14 cellular contexts compared by ENCODE assay signal in genomic region chr11:102241026-102241425, GRCh38.
A peak's percentile ranks its signal among the peaks of the same experiment; 100 is the strongest.
DNase-seq lines count a peak whose midpoint lies in the region; ATAC-seq, FAIRE-seq and TF ChIP-seq lines count a peak whose summit lies in the region.
"Had no signal": no experiment of that assay in that cellular context is flagged by ENCODE, and none has a peak within 500 bp of the region (broad histone marks: within the 10 kb centered on the region; RNA-seq: fewer than 3 reads in every experiment).

No MANE protein-coding gene starts in this region.

- H2AFZ ChIP-seq in K562 (ENCODE audit: low read depth, low read length): no peak overlapping the region
- no peak overlapping the region for H2AFZ ChIP-seq in osteoblast (ENCODE audit: low read length)

- no peak overlapping the region for H3K4me3 ChIP-seq in K562
- H3K4me3 ChIP-seq in osteoblast (ENCODE audit: insufficient read depth, low read length): no peak overlapping the region
- H3K4me3 ChIP-seq in prostate gland: no peak overlapping the region
- H3K4me3 ChIP-seq: lung had no signal

- H4K20me1 ChIP-seq in K562 (replicated peaks; ENCODE audit: control insufficient read depth, insufficient read depth, low read length): no peaks in the 10 kb centered on the region
- no peaks in the 10 kb centered on the region for H4K20me1 ChIP-seq in osteoblast (ENCODE audit: insufficient read depth, low read length)

- H3K4me2 ChIP-seq in K562 (ENCODE audit: insufficient read depth, low read length) (no peak overlapping the region), osteoblast (ENCODE audit: insufficient read depth, low read length) (no peak overlapping the region)

- no TSS peak for BruUV-seq in K562 (replicated peaks; lab: Mats Ljungman, UMichigan)

- H3K4me1 ChIP-seq in K562 (replicated peaks in 1 of 2; ENCODE audit: control insufficient read depth in 2 of 2, insufficient read depth in 2 of 2, low read length in 2 of 2) (no peaks in the 10 kb centered on the region), osteoblast (ENCODE audit: insufficient read depth, low read length) (peaks cover 35% of the 10 kb centered on the region), prostate gland (replicated peaks) (no peaks in the 10 kb centered on the region)

- H3K27ac ChIP-seq in K562 (ENCODE audit: extremely low read depth, low read depth, low read length) (no peak overlapping the region), osteoblast (ENCODE audit: low read depth, low read length) (peak overlapping the region; percentile 72), prostate gland (no peak overlapping the region)
- H3K27ac ChIP-seq: neutrophil had no signal

- no peaks in the 10 kb centered on the region for H3K9me1 ChIP-seq in K562 (ENCODE audit: control insufficient read depth, insufficient read depth, low read length)

- intact Hi-C loops in K562 (cut with micrococcal nuclease) (no loop called here), prostate gland (cut with DNase I) (no loop called here)

- H3K36me3 ChIP-seq in K562 (ENCODE audit: control insufficient read depth, insufficient read depth, low read length) (no peaks in the 10 kb centered on the region), osteoblast (ENCODE audit: insufficient read depth, low read length) (no peaks in the 10 kb centered on the region), prostate gland (no peaks in the 10 kb centered on the region)
- H3K36me3 ChIP-seq: neutrophil had no signal

- TF ChIP-seq POLR2A in K562 (conservative IDR thresholded peaks at IDR 0.05) (no peak), prostate gland (IDR thresholded peaks at IDR 0.05) (no peak)

- in situ Hi-C loops in K562 (cut with MboI): no loop called here

- FAIRE-seq in HTR-8/SVneo (lab: Jason Lieb, UNC) (peak; percentile 91), K562 (lab: Jason Lieb, UNC) (no peak)
- FAIRE-seq: small intestine had no signal

- H3K9ac ChIP-seq in K562 (ENCODE audit: insufficient read depth in 1 of 2, low read depth in 2 of 2, low read length in 2 of 2): no peak overlapping the region

- CTCF ChIA-PET in K562 (lab: Yijun Ruan, JAX; ENCODE audit: low intra/inter-chr PET ratio): no interaction called here

- H3K27me3 ChIP-seq in K562 (ENCODE audit: control insufficient read depth in 2 of 2, insufficient read depth in 2 of 2, low read length in 2 of 2) (peaks cover 4 to 15% of the 10 kb centered on the region in 2 experiments; a peak in 2 of 5 replicates), osteoblast (ENCODE audit: insufficient read depth, low read length) (no peaks in the 10 kb centered on the region), prostate gland (replicated peaks; ENCODE audit: insufficient read depth) (no peaks in the 10 kb centered on the region)

- no peak for TF ChIP-seq EP300 in K562 (IDR thresholded peaks at IDR 0.05; ENCODE audit: low read length)

- POLR2A ChIA-PET in K562 (lab: Yijun Ruan, JAX): no interaction called here

- H3K9me3 ChIP-seq in K562 (replicated peaks; ENCODE audit: control insufficient read depth, insufficient read depth, low read depth, low read length) (no peaks in the 10 kb centered on the region), osteoblast (ENCODE audit: low read depth, low read length) (no peaks in the 10 kb centered on the region), prostate gland (no peaks in the 10 kb centered on the region)
- H3K9me3 ChIP-seq: neutrophil had no signal

- ATAC-seq in K562: no peak

- TF ChIP-seq CTCF in K562 (IDR thresholded peaks at IDR 0.05 in 2 of 3, conservative IDR thresholded peaks at IDR 0.05 in 1 of 3; ENCODE audit: insufficient read depth in 2 of 3, low read depth in 1 of 3, low read length in 3 of 3): no peak
- TF ChIP-seq CTCF in osteoblast (IDR thresholded peaks at IDR 0.05; ENCODE audit: extremely low read depth, low read depth, low read length): no peak
- TF ChIP-seq CTCF in prostate gland (IDR thresholded peaks at IDR 0.05): no peak

- H3K79me2 ChIP-seq in K562 (ENCODE audit: control insufficient read depth, insufficient read depth, low read length) (no peaks in the 10 kb centered on the region), osteoblast (ENCODE audit: insufficient read depth, low read length) (no peaks in the 10 kb centered on the region)

- DNase-seq in GM03348 (ENCODE audit: low spot score) (peak; percentile 9), HTR-8/SVneo (ENCODE audit: insufficient read length, low spot score) (no peak), K562 (ENCODE audit: extremely low read depth in 1 of 4, low spot score in 3 of 4) (no peak), osteoblast (ENCODE audit: insufficient read length, low spot score, missing footprints) (no peak), prostate gland (ENCODE audit: low spot score) (no peak), middle frontal gyrus (ENCODE audit: extremely low spot score, low spot score) (no peak), HuH-7 (ENCODE audit: low spot score) (no peak)
- DNase-seq: activated CD8-positive, alpha-beta memory T cell treated with anti-CD3 and anti-CD28 coated beads for 24 hours; activated naive CD4-positive, alpha-beta T cell treated with anti-CD3 and anti-CD28 coated beads for 36 hours; CD4-positive, CD25-positive, alpha-beta regulatory T cell; NCI-H187; small intestine had no signal

- 0% methylated on average over 1 of the region's 1 CpG for WGBS in K562 (ENCODE audit: insufficient coverage, low coverage, missing lambda C conversion rate)
- WGBS in prostate gland: 82% methylated on average over 1 of the region's 1 CpG

- no peak for TF ChIP-seq RAD21 in K562 (CRISPR knock-in tag; conservative IDR thresholded peaks at IDR 0.05 in 1 of 2, IDR thresholded peaks at IDR 0.05 in 1 of 2)

TF ChIP-seq in K562, 482 proteins besides CTCF, POLR2A, EP300 and RAD21:
- TF ChIP-seq C11orf30 (IDR thresholded peaks at IDR 0.05; ENCODE audit: low read depth) (0 out of 2 replicates have a peak, but pooled peaks have one; percentile 17), ZNF316 (IDR thresholded peaks at IDR 0.05) (0 out of 2 replicates have a peak, but pooled peaks have one; percentile 12), ETV1 (tag; conservative IDR thresholded peaks at IDR 0.05; ENCODE audit: low read depth) (0 out of 2 replicates have a peak, but pooled peaks have one; percentile 23), SIN3A (IDR thresholded peaks at IDR 0.05; ENCODE audit: borderline replicate concordance in 2 of 2, control insufficient read depth in 1 of 2, low read depth in 2 of 2, low read length in 2 of 2) (no peak), NFE2 (IDR thresholded peaks at IDR 0.05; ENCODE audit: low read depth) (peak; percentile 62), MAFG (tag; conservative IDR thresholded peaks at IDR 0.05) (peak; percentile 80), FUS (optimal IDR thresholded peaks at IDR 0.05; ENCODE audit: low read depth, low read length) (no peak), USF1 (CRISPR knock-in tag; IDR thresholded peaks at IDR 0.05) (0 out of 2 replicates have a peak, but pooled peaks have one; percentile 8), TOE1 (IDR thresholded peaks at IDR 0.05; ENCODE audit: borderline replicate concordance) (0 out of 2 replicates have a peak, but pooled peaks have one; percentile 36), TOE1 (CRISPR knock-in tag; IDR thresholded peaks at IDR 0.05; ENCODE audit: borderline replicate concordance, low read depth) (no peak), NEUROD1 (IDR thresholded peaks at IDR 0.05; ENCODE audit: borderline replicate concordance, low read depth, low read length, partially characterized antibody) (no peak), BHLHE40 (IDR thresholded peaks at IDR 0.05; ENCODE audit: low read length) (peak; percentile 36; the same call in 1 of the 2 replicates)
- TF ChIP-seq, protein P1, sequence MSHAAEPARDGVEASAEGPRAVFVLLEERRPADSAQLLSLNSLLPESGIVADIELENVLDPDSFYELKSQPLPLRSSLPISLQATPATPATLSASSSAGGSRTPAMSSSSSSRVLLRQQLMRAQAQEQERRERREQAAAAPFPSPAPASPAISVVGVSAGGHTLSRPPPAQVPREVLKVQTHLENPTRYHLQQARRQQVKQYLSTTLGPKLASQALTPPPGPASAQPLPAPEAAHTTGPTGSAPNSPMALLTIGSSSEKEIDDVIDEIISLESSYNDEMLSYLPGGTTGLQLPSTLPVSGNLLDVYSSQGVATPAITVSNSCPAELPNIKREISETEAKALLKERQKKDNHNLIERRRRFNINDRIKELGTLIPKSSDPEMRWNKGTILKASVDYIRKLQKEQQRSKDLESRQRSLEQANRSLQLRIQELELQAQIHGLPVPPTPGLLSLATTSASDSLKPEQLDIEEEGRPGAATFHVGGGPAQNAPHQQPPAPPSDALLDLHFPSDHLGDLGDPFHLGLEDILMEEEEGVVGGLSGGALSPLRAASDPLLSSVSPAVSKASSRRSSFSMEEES (CRISPR knock-in tag; IDR thresholded peaks at IDR 0.05): peak; percentile 70
- TF ChIP-seq, protein P2, sequence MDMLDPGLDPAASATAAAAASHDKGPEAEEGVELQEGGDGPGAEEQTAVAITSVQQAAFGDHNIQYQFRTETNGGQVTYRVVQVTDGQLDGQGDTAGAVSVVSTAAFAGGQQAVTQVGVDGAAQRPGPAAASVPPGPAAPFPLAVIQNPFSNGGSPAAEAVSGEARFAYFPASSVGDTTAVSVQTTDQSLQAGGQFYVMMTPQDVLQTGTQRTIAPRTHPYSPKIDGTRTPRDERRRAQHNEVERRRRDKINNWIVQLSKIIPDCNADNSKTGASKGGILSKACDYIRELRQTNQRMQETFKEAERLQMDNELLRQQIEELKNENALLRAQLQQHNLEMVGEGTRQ (CRISPR knock-in tag; IDR thresholded peaks at IDR 0.05): 0 out of 2 replicates have a peak, but pooled peaks have one; percentile 20
TF ChIP-seq in K562: peak in this region for 10.
